ENCODE assay signal across 20 cellular contexts in the genomic region with DNA sequence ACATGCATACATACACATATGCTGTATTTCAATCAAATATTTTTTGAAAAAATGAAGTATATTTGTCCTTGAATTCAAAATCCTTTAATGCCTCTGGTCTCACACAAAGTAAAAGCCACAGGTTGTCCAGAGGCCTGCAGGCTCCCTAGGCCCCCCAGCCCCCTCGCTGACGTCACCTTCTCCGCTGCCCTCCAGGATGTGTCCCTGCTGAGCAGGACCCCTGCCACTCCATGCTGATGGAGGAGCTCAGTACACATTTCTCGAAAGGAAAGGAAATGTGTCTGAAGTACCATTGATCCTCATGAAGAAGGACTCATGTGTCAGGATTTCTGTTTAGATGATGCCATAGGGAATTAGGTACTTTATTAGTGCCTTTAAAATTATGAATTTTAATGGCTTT.
"Had no signal": no experiment of that assay in that cellular context is flagged by ENCODE, and none has a peak within 500 bp of the region (broad histone marks: within the 10 kb centered on the region; RNA-seq: fewer than 3 reads in every experiment).

No MANE protein-coding gene starts in this region.

- DNase-seq: NCI-H1092 treated with DMSO at 0.1 percent for 48 hours, NCI-H1436, NCI-H187, NCI-H2029, NCI-H2081 treated with DMSO at 0.1 percent for 48 hours, NCI-H2171, NCI-H226, NCI-H446, NCI-H510A, NCI-H524 treated with DMSO at 0.1 percent for 48 hours, NCI-H69, NCI-H774, Right ventricle myocardium superior, RPMI8226, SIG-M5 had no signal

- H3K27me3 ChIP-seq: SJSA1 had no signal

- ATAC-seq: K562 had no signal

- H3K36me3 ChIP-seq: SJSA1 had no signal

- H3K4me3 Mint-ChIP-seq: IgD-negative memory B cell had no signal

- H3K9me3 ChIP-seq: SJSA1 had no signal

- H3K27ac ChIP-seq: KMS-11, SJSA1, SK-N-MC had no signal

- H3K36me3 Mint-ChIP-seq: IgD-negative memory B cell had no signal

- H3K27ac Mint-ChIP-seq: IgD-negative memory B cell had no signal

- H3K4me2 ChIP-seq: KMS-11 had no signal

- H3K9ac ChIP-seq: KMS-11 had no signal

- H3K4me3 ChIP-seq: K562, SJSA1, SK-N-MC had no signal
